ENCODE assay signal across 8 cellular contexts in the genomic region with DNA sequence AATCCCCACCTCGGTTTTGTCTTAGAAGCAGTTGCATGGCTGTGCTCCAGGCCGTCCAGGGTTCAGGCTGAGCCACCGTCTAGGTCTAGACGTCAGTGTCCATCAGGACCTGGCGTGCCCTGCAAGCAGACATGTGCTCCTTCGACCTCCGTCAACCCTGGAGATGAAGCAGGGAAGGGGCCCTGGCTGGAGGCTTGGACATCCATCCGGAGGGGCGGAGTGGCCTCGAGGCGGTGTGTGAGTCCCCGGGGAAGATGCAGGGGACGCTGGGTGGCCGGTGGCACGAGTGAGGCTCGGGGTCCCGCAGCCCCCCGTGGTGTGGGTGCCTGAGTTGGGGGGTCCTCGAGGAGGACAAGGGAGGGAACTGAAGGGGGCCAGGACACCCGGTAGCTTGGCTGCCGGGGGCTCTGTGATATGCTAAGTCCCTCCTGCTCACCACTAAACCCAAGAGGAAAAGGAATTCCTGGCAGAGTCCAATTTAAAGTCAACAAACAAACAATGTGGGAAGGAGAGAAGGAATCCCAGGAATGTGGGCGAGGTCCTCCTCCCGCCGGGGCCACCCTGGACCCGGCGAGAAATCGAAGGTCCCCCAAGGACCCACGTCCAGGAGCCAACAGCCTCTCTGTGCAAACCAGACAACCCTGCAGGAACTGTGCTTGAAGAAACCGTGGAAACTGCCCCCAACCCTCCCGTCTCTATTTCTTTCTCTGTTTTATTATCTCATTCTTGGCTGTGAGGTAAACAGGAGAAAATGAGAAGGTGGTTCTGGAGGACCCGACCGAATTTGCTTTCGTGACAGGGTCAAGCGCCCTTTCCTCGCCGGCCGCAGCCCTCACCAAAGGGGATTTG. TPM values are rescaled to one million over a fixed set of nuclear protein-coding genes. Genes with fewer than 3 reads are reported as not detected.
A peak's percentile ranks its signal among the peaks of the same experiment; 100 is the strongest.
DNase-seq lines count a peak whose midpoint lies in the region; ATAC-seq and TF ChIP-seq lines count a peak whose summit lies in the region.

No MANE protein-coding gene starts in this region.

- no peaks in the 10 kb centered on the region for H3F3A ChIP-seq in smooth muscle cell (ENCODE audit: low read depth)

- H4K20me1 ChIP-seq in mammary epithelial cell (ENCODE audit: insufficient read depth, low read length) (no peaks in the 10 kb centered on the region), smooth muscle cell (ENCODE audit: low read depth) (no peaks in the 10 kb centered on the region)

- H3K9ac ChIP-seq in mammary epithelial cell (ENCODE audit: insufficient read depth, low read length) (no peak overlapping the region), smooth muscle cell (ENCODE audit: low read depth) (peak overlapping the region; percentile 19)

- H3K4me3 ChIP-seq in HFF-Myc (replicated peaks; ENCODE audit: low read depth, low read length), result peak overlapping the region; percentile 30
- peak overlapping the region in 2 of 3 experiments; percentile 3 to 13 for H3K4me3 ChIP-seq in mammary epithelial cell (replicated peaks in 1 of 3; ENCODE audit: insufficient read depth in 1 of 3, low read depth in 2 of 3, low read length in 3 of 3)
- H3K4me3 ChIP-seq in smooth muscle cell, result peak overlapping the region; percentile 42

- dilution Hi-C loops in mammary epithelial cell (cut with HindIII; ENCODE audit: low sequenced_read_pairs), result no loop called here

- CTCF ChIA-PET in mammary epithelial cell (lab: Charles Lee; ENCODE audit: low non-redundant PET), result no interaction called here

- H3K79me2 ChIP-seq in mammary epithelial cell (ENCODE audit: insufficient read depth, low read length), result no peaks in the 10 kb centered on the region
- no peaks in the 10 kb centered on the region for H3K79me2 ChIP-seq in smooth muscle cell (ENCODE audit: low read depth)

- H3K4me1 ChIP-seq in mammary epithelial cell (ENCODE audit: insufficient read depth, low read length) (peaks cover 14% of the 10 kb centered on the region), smooth muscle cell (ENCODE audit: low read depth) (peaks cover 15% of the 10 kb centered on the region)

- peak overlapping the region; percentile 8 for H3K27ac ChIP-seq in mammary epithelial cell (ENCODE audit: insufficient read depth, low read depth, low read length)
- H3K27ac ChIP-seq in smooth muscle cell (ENCODE audit: low read depth), result no peak overlapping the region

- no TSS peak for BruUV-seq in mammary epithelial cell (replicated peaks; lab: Mats Ljungman, UMichigan)

- intact Hi-C loops in mammary epithelial cell (cut with micrococcal nuclease), result no loop called here

- no peak for ATAC-seq in HG03280 (IDR thresholded peaks at IDR 0.05; ENCODE audit: unreplicated experiment)

- H3K9me3 ChIP-seq in mammary epithelial cell (replicated peaks; ENCODE audit: insufficient read depth, low read length) (no peaks in the 10 kb centered on the region), smooth muscle cell (replicated peaks; ENCODE audit: low read depth) (no peaks in the 10 kb centered on the region)

- in situ Hi-C loops in mammary epithelial cell (cut with MboI; ENCODE audit: low sequenced_read_pairs in 2 of 2), result no loop called here

- DNase-seq in HFF-Myc (ENCODE audit: extremely low read depth, low read depth), result no peak
- DNase-seq in mammary epithelial cell, result no peak
- peak; percentile 72 for DNase-seq in iPS-NIHi11 (ENCODE audit: low spot score)
- DNase-seq in smooth muscle cell (lab: John Stamatoyannopoulos, UW; ENCODE audit: unreplicated experiment), result no peak
- no peak for DNase-seq in NCI-H345 (lab: John Stamatoyannopoulos, UW)
- no peak for DNase-seq in NCI-H2171 treated with DMSO at 0.1 percent for 48 hours (lab: John Stamatoyannopoulos, UW)
- no peak for DNase-seq in putamen (ENCODE audit: low spot score)

- H3K36me3 ChIP-seq in mammary epithelial cell (ENCODE audit: insufficient read depth, low read length) (no peaks in the 10 kb centered on the region), smooth muscle cell (ENCODE audit: low read depth) (no peaks in the 10 kb centered on the region)

- TF ChIP-seq CTCF in HFF-Myc (IDR thresholded peaks at IDR 0.05; ENCODE audit: low read depth, low read length, missing control alignments) (no peak), mammary epithelial cell (conservative IDR thresholded peaks at IDR 0.05 in 1 of 2, IDR thresholded peaks at IDR 0.05 in 1 of 2; ENCODE audit: extremely low read depth in 1 of 2, insufficient read depth in 1 of 2, low read depth in 1 of 2, low read length in 2 of 2) (no peak), smooth muscle cell (IDR thresholded peaks at IDR 0.05; ENCODE audit: borderline replicate concordance, insufficient read depth, poor library complexity, severe bottlenecking) (no peak)

- 78% methylated on average over 21 of the region's 37 CpGs for WGBS in mammary epithelial cell (ENCODE audit: low coverage, missing lambda C conversion rate)
- WGBS in smooth muscle cell (ENCODE audit: low lambda C conversion rate), result 22% methylated on average over 37 of the region's 37 CpGs

- H2AFZ ChIP-seq in mammary epithelial cell (ENCODE audit: low read depth, low read length) (peak overlapping the region; percentile 77), smooth muscle cell (ENCODE audit: low read depth) (peak overlapping the region; percentile 86)

- H3K27me3 ChIP-seq in mammary epithelial cell (ENCODE audit: insufficient read depth, low read length) (no peaks in the 10 kb centered on the region), smooth muscle cell (ENCODE audit: low read depth) (no peaks in the 10 kb centered on the region)

- H3K4me2 ChIP-seq in mammary epithelial cell (ENCODE audit: insufficient read depth, low read depth, low read length) (peak overlapping the region; percentile 69), smooth muscle cell (peak overlapping the region; percentile 82)

RNA-seq across cellular contexts. Expression of gene PTBP1, which starts 14.8 kb away (rescaled TPM):
- total RNA-seq in mammary epithelial cell (100 to 1,000 TPM in 1 of 2 donors, 10 to 100 TPM in 1; 88.9 to 383 TPM), smooth muscle cell (123 and 167 TPM in 2 replicates)
- polyA plus RNA-seq in mammary epithelial cell (214 TPM), smooth muscle cell (226 and 238 TPM in 2 replicates)
- polyA minus RNA-seq in mammary epithelial cell, result 178 TPM

RNA-seq across cellular contexts. Expression of gene MISP, which starts 31.5 kb away (rescaled TPM):
- total RNA-seq in mammary epithelial cell, result 10 to 100 TPM; 15.3 to 21.0 TPM
- polyA plus RNA-seq in mammary epithelial cell, result 13.8 TPM
- polyA minus RNA-seq in mammary epithelial cell, result 8.1 TPM
- 1.7 and 10.2 TPM in 2 replicates for total RNA-seq in smooth muscle cell
- polyA plus RNA-seq in smooth muscle cell, result 1.2 and 8.0 TPM in 2 replicates

RNA-seq across cellular contexts. Expression of gene PLPPR3, which starts 39.3 kb away (rescaled TPM):
- total RNA-seq in mammary epithelial cell (under 1 TPM in 1 of 2 donors, not detected in 1; under 0.01 TPM), smooth muscle cell (6.5 and 10.7 TPM in 2 replicates)
- polyA plus RNA-seq in mammary epithelial cell (not detected), smooth muscle cell (13.7 and 14.7 TPM in 2 replicates)
- polyA minus RNA-seq in mammary epithelial cell, result not detected

RNA-seq across cellular contexts. Expression of gene AZU1, which starts 45.2 kb away (rescaled TPM):
- total RNA-seq in mammary epithelial cell (not detected), smooth muscle cell (0.45 and 8.0 TPM in 2 replicates)
- polyA plus RNA-seq in mammary epithelial cell (not detected), smooth muscle cell (0.32 and 2.2 TPM in 2 replicates)
- not detected for polyA minus RNA-seq in mammary epithelial cell

RNA-seq across cellular contexts. Expression of gene PRTN3, which starts 58.4 kb away (rescaled TPM):
- total RNA-seq in mammary epithelial cell (not detected), smooth muscle cell (not detected in 2 replicates)
- polyA plus RNA-seq in mammary epithelial cell (not detected), smooth muscle cell (not detected in 2 replicates)
- polyA minus RNA-seq in mammary epithelial cell, result not detected
